ENCODE assay signal across 3 cellular contexts in the genomic region with DNA sequence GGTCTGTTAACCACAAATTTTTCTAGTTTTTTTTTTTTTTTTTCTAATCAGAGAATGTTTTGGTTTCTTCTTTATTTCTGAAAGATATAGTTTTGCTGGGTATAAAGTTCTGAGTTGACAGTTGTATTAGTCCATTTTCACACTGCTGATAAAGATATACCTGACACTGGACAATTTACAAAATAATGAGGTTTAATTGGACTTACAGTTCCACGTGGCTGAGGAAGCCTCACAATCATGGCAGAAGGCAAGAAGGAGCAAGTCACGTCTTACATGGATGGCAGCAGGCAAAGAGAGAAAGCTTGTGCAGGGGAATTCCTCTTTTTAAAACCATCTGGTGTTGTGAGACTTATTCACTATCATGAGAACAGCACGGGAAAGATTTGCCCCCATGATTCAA.
A peak's percentile ranks its signal among the peaks of the same experiment; 100 is the strongest.
TF ChIP-seq lines count a peak whose summit lies in the region.

No MANE protein-coding gene starts in this region.

TF ChIP-seq in HEK293, 187 proteins besides CTCF, POLR2A, EP300 and RAD21:
- TF ChIP-seq SETDB1 (IDR thresholded peaks at IDR 0.05; ENCODE audit: insufficient read length, low read length): peak; percentile 93

TF ChIP-seq in K562, 482 proteins besides CTCF, POLR2A, EP300 and RAD21:
- peak; percentile 86 for TF ChIP-seq ZFP1 (CRISPR knock-in tag; IDR thresholded peaks at IDR 0.05)
- TF ChIP-seq ZNF431 (CRISPR knock-in tag; IDR thresholded peaks at IDR 0.05): peak; percentile 100
- TF ChIP-seq TRIM28 (IDR thresholded peaks at IDR 0.05): peak; percentile 86
- peak; percentile 43 to 58; a peak in 2 of 4 replicates for TF ChIP-seq TRIM24 (IDR thresholded peaks at IDR 0.05)
- TF ChIP-seq CBX3 (IDR thresholded peaks at IDR 0.05; ENCODE audit: borderline replicate concordance in 1 of 2, low read length in 2 of 2): peak in 1 of 2 experiments; percentile 79; a peak in 1 of 3 replicates
- TF ChIP-seq, protein P1, sequence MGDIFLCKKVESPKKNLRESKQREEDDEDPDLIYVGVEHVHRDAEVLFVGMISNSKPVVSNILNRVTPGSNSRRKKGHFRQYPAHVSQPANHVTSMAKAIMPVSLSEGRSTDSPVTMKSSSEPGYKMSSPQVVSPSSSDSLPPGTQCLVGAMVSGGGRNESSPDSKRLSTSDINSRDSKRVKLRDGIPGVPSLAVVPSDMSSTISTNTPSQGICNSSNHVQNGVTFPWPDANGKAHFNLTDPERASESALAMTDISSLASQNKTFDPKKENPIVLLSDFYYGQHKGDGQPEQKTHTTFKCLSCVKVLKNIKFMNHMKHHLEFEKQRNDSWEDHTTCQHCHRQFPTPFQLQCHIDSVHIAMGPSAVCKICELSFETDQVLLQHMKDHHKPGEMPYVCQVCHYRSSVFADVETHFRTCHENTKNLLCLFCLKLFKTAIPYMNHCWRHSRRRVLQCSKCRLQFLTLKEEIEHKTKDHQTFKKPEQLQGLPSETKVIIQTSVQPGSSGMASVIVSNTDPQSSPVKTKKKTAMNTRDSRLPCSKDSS (IDR thresholded peaks at IDR 0.05; ENCODE audit: low read depth, partially characterized antibody): peak; percentile 85

TF ChIP-seq in HepG2, 621 proteins besides CTCF, POLR2A, EP300 and RAD21:
- TF ChIP-seq ZNF431 (CRISPR knock-in tag; IDR thresholded peaks at IDR 0.05; ENCODE audit: borderline replicate concordance, low read depth) (peak; percentile 90; the same call in 1 of the 2 replicates), ZFP1 (CRISPR knock-in tag; IDR thresholded peaks at IDR 0.05) (peak; percentile 91)
TF ChIP-seq in HepG2: peak in this region for 2; not testable (repeated sequence) for 619.
